In the genomic region with DNA sequence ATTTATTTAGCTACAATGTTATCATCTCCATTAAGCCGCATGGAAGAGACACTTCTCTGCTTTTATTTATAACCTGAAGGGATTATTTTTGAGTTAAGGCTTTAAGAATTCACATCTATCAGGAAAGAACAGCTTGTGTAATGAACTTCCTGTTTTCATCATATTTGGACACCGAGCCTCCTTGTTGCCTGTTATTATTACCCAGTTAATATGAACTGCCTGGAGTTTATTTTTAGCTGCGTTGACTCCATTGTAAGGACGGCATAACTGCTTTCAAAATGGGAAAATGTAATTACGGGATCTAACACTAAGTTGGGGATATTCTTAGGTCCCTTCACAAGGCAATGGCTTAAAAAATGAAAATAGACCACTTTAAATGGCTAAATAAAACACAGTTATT, we compare ENCODE assay signal across 16 cellular contexts.
DNase-seq lines count a peak whose midpoint lies in the region; ATAC-seq and TF ChIP-seq lines count a peak whose summit lies in the region.
"Had no signal": no experiment of that assay in that cellular context is flagged by ENCODE, and none has a peak within 500 bp of the region (broad histone marks: within the 10 kb centered on the region; RNA-seq: fewer than 3 reads in every experiment).

No MANE protein-coding gene starts in this region.

- no peaks in the 10 kb centered on the region for H3K9me3 Mint-ChIP-seq in Calu3 (ENCODE audit: low read depth, unreplicated experiment)

- DNase-seq in Right ventricle myocardium inferior (ENCODE audit: missing footprints) (no peak), cardiac septum (ENCODE audit: low spot score) (no peak), choroid plexus epithelial cell (ENCODE audit: low read depth) (peak; percentile 69), right cardiac atrium (no peak), upper lobe of right lung (no peak), substantia nigra (lab: John Stamatoyannopoulos, UW) (no peak), Calu3 (no peak)
- DNase-seq: activated gamma-delta T cell treated with Interleukin-2 at 50 U/mL for 16 hours; DMS 273 treated with DMSO at 0.1 percent for 48 hours; NCI-H1694 treated with DMSO at 0.1 percent for 48 hours; NCI-H524 treated with DMSO at 0.1 percent for 48 hours; pancreas; RPMI8226; stimulated activated CD4-positive, alpha-beta T cell treated with anti-CD3 and anti-CD28 coated beads, Interleukin-15, amount 100 ng/mL, for 24 hours had no signal

- no peak overlapping the region for H3K4me3 ChIP-seq in choroid plexus epithelial cell (ENCODE audit: low read depth, low read length)
- peak overlapping the region; percentile 17 for H3K4me3 ChIP-seq in right cardiac atrium (ENCODE audit: low read length)
- peak overlapping the region; percentile 0 for H3K4me3 ChIP-seq in upper lobe of right lung
- H3K4me3 ChIP-seq: pancreas, tibial nerve had no signal

- H3K27me3 ChIP-seq in right cardiac atrium (ENCODE audit: control insufficient read depth, insufficient read depth) (no peaks in the 10 kb centered on the region), upper lobe of right lung (no peaks in the 10 kb centered on the region)
- H3K27me3 ChIP-seq: pancreas, tibial nerve had no signal

- no peaks in the 10 kb centered on the region for H3K4me1 Mint-ChIP-seq in Calu3 (ENCODE audit: low read depth, unreplicated experiment)

- H3K27ac Mint-ChIP-seq in Calu3 (ENCODE audit: unreplicated experiment), result no peak overlapping the region

- TF ChIP-seq CTCF in choroid plexus epithelial cell (conservative IDR thresholded peaks at IDR 0.05; ENCODE audit: low read depth, low read length), result no peak
- TF ChIP-seq CTCF in upper lobe of right lung (IDR thresholded peaks at IDR 0.05), result no peak
- TF ChIP-seq CTCF in Calu3 (IDR thresholded peaks at IDR 0.05; ENCODE audit: unreplicated experiment), result no peak

- H3K36me3 ChIP-seq in upper lobe of right lung, result no peaks in the 10 kb centered on the region
- H3K36me3 ChIP-seq: pancreas, tibial nerve had no signal

- BruUV-seq in Calu3 (replicated peaks; lab: Mats Ljungman, UMichigan), result no TSS peak

- peak; percentile 34 for ATAC-seq in Right ventricle myocardium inferior
- ATAC-seq in right cardiac atrium, result peak; percentile 55 to 64
- peak; percentile 55 for ATAC-seq in upper lobe of right lung
- ATAC-seq in HG03175 (IDR thresholded peaks at IDR 0.05; ENCODE audit: unreplicated experiment), result no peak

- H3K27me3 Mint-ChIP-seq in Calu3 (ENCODE audit: unreplicated experiment), result peaks cover 27% of the 10 kb centered on the region

- H3K4me1 ChIP-seq in right cardiac atrium (ENCODE audit: control insufficient read depth, insufficient read depth, low read length), result peaks cover 4% of the 10 kb centered on the region
- H3K4me1 ChIP-seq in upper lobe of right lung, result no peaks in the 10 kb centered on the region
- H3K4me1 ChIP-seq: pancreas had no signal

- no peak overlapping the region for H3K27ac ChIP-seq in right cardiac atrium (ENCODE audit: low read length)
- peak overlapping the region; percentile 17 for H3K27ac ChIP-seq in upper lobe of right lung
- H3K27ac ChIP-seq in substantia nigra (ENCODE audit: low read depth, low read length, poor library complexity, severe bottlenecking), result no peak overlapping the region
- H3K27ac ChIP-seq: pancreas had no signal

- intact Hi-C loops in Right ventricle myocardium inferior (cut with DNase I) (no loop called here), cardiac septum (cut with DNase I) (no loop called here), right cardiac atrium (cut with DNase I) (no loop called here), upper lobe of right lung (cut with DNase I) (no loop called here), Calu3 (cut with micrococcal nuclease; ENCODE audit: unreplicated experiment) (no loop called here)

- whole genome bisulfite sequencing in right cardiac atrium, result 10% methylated on average over 5 of the region's 5 CpGs

- no peak overlapping the region for H3K4me3 Mint-ChIP-seq in Calu3 (ENCODE audit: low read depth, unreplicated experiment)

- CTCF ChIA-PET in Calu3 (lab: Charles Lee), result no interaction called here

- H3K9me3 ChIP-seq in right cardiac atrium (ENCODE audit: control insufficient read depth, low read length), result no peaks in the 10 kb centered on the region
- H3K9me3 ChIP-seq in upper lobe of right lung, result no peaks in the 10 kb centered on the region
- H3K9me3 ChIP-seq: pancreas, tibial nerve had no signal

- no peaks in the 10 kb centered on the region for H3K36me3 Mint-ChIP-seq in Calu3 (ENCODE audit: insufficient read depth, unreplicated experiment)
